In the genomic region with DNA sequence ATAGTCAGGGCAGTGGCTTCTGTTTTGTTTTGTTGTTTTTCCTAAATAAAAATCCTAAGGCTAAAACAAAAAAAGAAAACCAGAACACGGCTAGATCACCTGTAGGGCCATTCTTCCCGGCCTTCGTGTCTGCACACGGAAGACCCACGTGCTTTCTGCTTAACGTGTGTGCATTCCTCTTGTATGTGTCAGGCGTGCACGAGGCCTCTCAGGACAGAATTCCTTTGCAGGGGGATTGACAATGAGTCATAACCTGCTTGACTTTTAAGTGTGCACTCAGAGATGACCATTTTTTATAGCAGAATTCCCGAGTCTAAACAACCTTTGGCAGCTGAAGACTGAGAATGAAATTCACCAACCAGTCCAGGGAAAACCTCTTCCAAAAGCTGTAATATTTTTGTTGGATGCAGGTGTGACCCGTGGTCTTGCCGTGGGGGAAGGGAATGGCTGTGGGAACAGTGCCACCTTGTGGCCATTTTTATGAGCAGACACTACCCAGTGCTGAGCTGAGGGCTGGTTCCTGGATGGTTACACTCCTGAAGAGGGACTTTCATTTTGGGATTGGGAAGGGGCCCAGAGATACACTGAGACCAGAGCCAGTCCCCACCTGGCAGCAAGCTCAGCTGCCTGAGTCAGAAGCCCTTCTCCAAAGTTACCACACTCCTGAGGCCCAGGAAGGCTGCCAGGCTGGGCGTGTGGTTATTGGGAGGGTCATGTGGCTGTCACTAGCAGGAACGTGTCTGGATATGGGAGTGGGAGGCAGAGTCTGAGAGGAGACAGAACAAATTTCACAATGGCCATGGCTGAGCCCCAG, we compare ENCODE assay signal across 7 cellular contexts. TPM values are rescaled to one million over a fixed set of nuclear protein-coding genes. Genes with fewer than 3 reads are reported as not detected.
A peak's percentile ranks its signal among the peaks of the same experiment; 100 is the strongest.
DNase-seq lines count a peak whose midpoint lies in the region; ATAC-seq and TF ChIP-seq lines count a peak whose summit lies in the region.

No MANE protein-coding gene starts in this region.

- no peaks in the 10 kb centered on the region for H3K9me3 ChIP-seq in right lobe of liver

- H3K4me3 ChIP-seq in GM12864 (ENCODE audit: low read depth, low read length) (no peak overlapping the region), right lobe of liver (no peak overlapping the region)

- no peaks in the 10 kb centered on the region for H3K27me3 ChIP-seq in right lobe of liver

- intact Hi-C loops in right lobe of liver (cut with DNase I) = loop anchor here in 1 of 2 donors (10.0 kb wide), 1 partner anchor 109 kb away; no protein-coding TSS in a partner anchor

- no peaks in the 10 kb centered on the region for H3K36me3 ChIP-seq in right lobe of liver

- 8% methylated on average over 13 of the region's 13 CpGs for WGBS in right lobe of liver (ENCODE audit: insufficient coverage, low coverage, low lambda C conversion rate, missing lambda C conversion rate)

- peak; percentile 70 for ATAC-seq in HG02884 (IDR thresholded peaks at IDR 0.05; ENCODE audit: unreplicated experiment)
- peak; percentile 77 to 93 (median 90) for ATAC-seq in right lobe of liver

- no peak for DNase-seq in GM12864 (ENCODE audit: low read depth)
- DNase-seq in NCI-H2227 (lab: John Stamatoyannopoulos, UW; ENCODE audit: unreplicated experiment) = peak; percentile 81
- DNase-seq in activated CD4-positive, alpha-beta T cell treated with anti-CD3 and anti-CD28 coated beads for 48 hours = peak; percentile 76
- DNase-seq in dedifferentiated amniotic fluid mesenchymal stem cell (ENCODE audit: extremely low spot score) = peak; percentile 76
- DNase-seq in right lobe of liver = peak; percentile 75 to 87 (median 79)
- DNase-seq in stimulated activated CD4-positive, alpha-beta T cell treated with anti-CD3 and anti-CD28 coated beads, Interleukin-4, amount 100 ng/mL, for 24 hours = peak; percentile 67

- TF ChIP-seq POLR2A in right lobe of liver (IDR thresholded peaks at IDR 0.05) = no peak

- H3K4me1 ChIP-seq in right lobe of liver = peaks cover 0 to 8% (median 3%) of the 10 kb centered on the region in 4 donors

- TF ChIP-seq CTCF in GM12864 (IDR thresholded peaks at IDR 0.05; ENCODE audit: low read depth, low read length, missing control alignments) (peak; percentile 86), right lobe of liver (IDR thresholded peaks at IDR 0.05) (peak; percentile 88 to 96 (median 94))

- peak overlapping the region in 2 of 3 donors; percentile 0 to 13 for H3K27ac ChIP-seq in right lobe of liver

RNA-seq across cellular contexts. Expression of gene DKK3, which starts 35.7 kb away (rescaled TPM):
- total RNA-seq in right lobe of liver = 10 to 100 TPM in 2 of 6 experiments, 1 to 10 TPM in 4; 3.0 to 16.9 (median 5.5) TPM
